2 cellular contexts compared by ENCODE assay signal in the genomic region with DNA sequence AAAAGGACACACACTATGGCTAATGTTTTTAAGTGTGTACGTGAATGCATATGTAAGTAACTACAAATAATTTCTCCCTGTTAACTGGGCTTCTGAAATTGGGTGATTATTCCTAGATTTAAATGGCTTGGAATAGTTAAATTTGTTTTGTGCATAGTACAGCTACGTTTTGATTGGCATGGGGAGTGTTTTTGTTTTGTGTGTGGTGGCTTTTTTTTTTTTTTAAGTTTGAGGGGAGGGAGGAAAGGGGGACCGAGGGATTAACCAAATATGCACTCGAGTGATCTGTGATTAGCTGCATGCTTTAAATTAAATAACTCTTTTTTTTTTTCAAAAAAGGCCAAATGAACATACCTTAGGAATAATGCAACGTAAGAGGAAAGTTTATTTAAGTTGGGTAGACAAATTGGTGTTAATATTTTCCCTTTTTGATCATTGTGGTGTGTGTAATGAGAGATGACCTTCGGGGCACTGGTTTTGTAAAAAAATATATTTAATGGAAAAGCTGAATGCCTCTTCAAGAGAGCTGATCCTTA.
TF ChIP-seq lines count a peak whose summit lies in the region.

No MANE protein-coding gene starts in this region.

TF ChIP-seq in SK-N-SH, 30 proteins besides CTCF, POLR2A, EP300 and RAD21 (continued from another document):
- TF ChIP-seq, protein P1, sequence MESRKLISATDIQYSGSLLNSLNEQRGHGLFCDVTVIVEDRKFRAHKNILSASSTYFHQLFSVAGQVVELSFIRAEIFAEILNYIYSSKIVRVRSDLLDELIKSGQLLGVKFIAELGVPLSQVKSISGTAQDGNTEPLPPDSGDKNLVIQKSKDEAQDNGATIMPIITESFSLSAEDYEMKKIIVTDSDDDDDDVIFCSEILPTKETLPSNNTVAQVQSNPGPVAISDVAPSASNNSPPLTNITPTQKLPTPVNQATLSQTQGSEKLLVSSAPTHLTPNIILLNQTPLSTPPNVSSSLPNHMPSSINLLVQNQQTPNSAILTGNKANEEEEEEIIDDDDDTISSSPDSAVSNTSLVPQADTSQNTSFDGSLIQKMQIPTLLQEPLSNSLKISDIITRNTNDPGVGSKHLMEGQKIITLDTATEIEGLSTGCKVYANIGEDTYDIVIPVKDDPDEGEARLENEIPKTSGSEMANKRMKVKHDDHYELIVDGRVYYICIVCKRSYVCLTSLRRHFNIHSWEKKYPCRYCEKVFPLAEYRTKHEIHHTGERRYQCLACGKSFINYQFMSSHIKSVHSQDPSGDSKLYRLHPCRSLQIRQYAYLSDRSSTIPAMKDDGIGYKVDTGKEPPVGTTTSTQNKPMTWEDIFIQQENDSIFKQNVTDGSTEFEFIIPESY (IDR thresholded peaks at IDR 0.05; ENCODE audit: borderline replicate concordance, low read depth) = no peak
- 0 out of 2 replicates have a peak, but pooled peaks have one; percentile 24 for TF ChIP-seq RFX5 (IDR thresholded peaks at IDR 0.05; ENCODE audit: low read length)
- no peak for TF ChIP-seq CHD2 (IDR thresholded peaks at IDR 0.05; ENCODE audit: low read length, partially characterized antibody)
- 0 out of 2 replicates have a peak, but pooled peaks have one; percentile 18 for TF ChIP-seq JUND (IDR thresholded peaks at IDR 0.05)

TF ChIP-seq in SK-N-SH treated with all-trans-retinoic acid at 6 μM for 48 hours, 23 proteins besides CTCF, POLR2A, EP300 and RAD21 (continued from another document):
- TF ChIP-seq, protein P2, sequence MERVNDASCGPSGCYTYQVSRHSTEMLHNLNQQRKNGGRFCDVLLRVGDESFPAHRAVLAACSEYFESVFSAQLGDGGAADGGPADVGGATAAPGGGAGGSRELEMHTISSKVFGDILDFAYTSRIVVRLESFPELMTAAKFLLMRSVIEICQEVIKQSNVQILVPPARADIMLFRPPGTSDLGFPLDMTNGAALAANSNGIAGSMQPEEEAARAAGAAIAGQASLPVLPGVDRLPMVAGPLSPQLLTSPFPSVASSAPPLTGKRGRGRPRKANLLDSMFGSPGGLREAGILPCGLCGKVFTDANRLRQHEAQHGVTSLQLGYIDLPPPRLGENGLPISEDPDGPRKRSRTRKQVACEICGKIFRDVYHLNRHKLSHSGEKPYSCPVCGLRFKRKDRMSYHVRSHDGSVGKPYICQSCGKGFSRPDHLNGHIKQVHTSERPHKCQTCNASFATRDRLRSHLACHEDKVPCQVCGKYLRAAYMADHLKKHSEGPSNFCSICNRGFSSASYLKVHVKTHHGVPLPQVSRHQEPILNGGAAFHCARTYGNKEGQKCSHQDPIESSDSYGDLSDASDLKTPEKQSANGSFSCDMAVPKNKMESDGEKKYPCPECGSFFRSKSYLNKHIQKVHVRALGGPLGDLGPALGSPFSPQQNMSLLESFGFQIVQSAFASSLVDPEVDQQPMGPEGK (CRISPR knock-in tag; IDR thresholded peaks at IDR 0.05; ENCODE audit: borderline replicate concordance) = no peak
- TF ChIP-seq ARNTL (CRISPR knock-in tag; IDR thresholded peaks at IDR 0.05; ENCODE audit: borderline replicate concordance, low read depth) (no peak), BACH2 (CRISPR knock-in tag; IDR thresholded peaks at IDR 0.05; ENCODE audit: borderline replicate concordance) (no peak)
- TF ChIP-seq, protein P3, sequence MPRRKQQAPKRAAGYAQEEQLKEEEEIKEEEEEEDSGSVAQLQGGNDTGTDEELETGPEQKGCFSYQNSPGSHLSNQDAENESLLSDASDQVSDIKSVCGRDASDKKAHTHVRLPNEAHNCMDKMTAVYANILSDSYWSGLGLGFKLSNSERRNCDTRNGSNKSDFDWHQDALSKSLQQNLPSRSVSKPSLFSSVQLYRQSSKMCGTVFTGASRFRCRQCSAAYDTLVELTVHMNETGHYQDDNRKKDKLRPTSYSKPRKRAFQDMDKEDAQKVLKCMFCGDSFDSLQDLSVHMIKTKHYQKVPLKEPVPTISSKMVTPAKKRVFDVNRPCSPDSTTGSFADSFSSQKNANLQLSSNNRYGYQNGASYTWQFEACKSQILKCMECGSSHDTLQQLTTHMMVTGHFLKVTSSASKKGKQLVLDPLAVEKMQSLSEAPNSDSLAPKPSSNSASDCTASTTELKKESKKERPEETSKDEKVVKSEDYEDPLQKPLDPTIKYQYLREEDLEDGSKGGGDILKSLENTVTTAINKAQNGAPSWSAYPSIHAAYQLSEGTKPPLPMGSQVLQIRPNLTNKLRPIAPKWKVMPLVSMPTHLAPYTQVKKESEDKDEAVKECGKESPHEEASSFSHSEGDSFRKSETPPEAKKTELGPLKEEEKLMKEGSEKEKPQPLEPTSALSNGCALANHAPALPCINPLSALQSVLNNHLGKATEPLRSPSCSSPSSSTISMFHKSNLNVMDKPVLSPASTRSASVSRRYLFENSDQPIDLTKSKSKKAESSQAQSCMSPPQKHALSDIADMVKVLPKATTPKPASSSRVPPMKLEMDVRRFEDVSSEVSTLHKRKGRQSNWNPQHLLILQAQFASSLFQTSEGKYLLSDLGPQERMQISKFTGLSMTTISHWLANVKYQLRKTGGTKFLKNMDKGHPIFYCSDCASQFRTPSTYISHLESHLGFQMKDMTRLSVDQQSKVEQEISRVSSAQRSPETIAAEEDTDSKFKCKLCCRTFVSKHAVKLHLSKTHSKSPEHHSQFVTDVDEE (CRISPR knock-in tag; IDR thresholded peaks at IDR 0.05) = no peak
